ENCODE assay signal across 1 cellular context in genomic region chr1:161160763-161161162, GRCh38.
TF ChIP-seq lines count a peak whose summit lies in the region.

No MANE protein-coding gene starts in this region.

TF ChIP-seq in K562, 482 proteins besides CTCF, POLR2A, EP300 and RAD21:
- TF ChIP-seq ATF7 (IDR thresholded peaks at IDR 0.05) (peak; percentile 63), NONO (IDR thresholded peaks at IDR 0.05; ENCODE audit: low read depth in 2 of 2, low read length in 1 of 2) (peak in 1 of 2 experiments; percentile 92; a peak in 2 of 4 replicates), MED1 (CRISPR knock-in tag; IDR thresholded peaks at IDR 0.05; ENCODE audit: borderline replicate concordance) (no peak), MEF2A (IDR thresholded peaks at IDR 0.05; ENCODE audit: control insufficient read depth, low read depth, low read length) (no peak), NCOA1 (IDR thresholded peaks at IDR 0.05; ENCODE audit: low read depth) (no peak), FOXK2 (conservative IDR thresholded peaks at IDR 0.05 in 1 of 2, IDR thresholded peaks at IDR 0.05 in 1 of 2; ENCODE audit: low read depth in 2 of 2) (peak in 1 of 2 experiments; percentile 53; a peak in 2 of 4 replicates), KDM5B (IDR thresholded peaks at IDR 0.05; ENCODE audit: insufficient replicate concordance, low read depth, low read length) (no peak), RBFOX2 (IDR thresholded peaks at IDR 0.05; ENCODE audit: low read depth, low read length) (peak; percentile 48; the same call in 1 of the 2 replicates), STAG1 (CRISPR knock-in tag; IDR thresholded peaks at IDR 0.05; ENCODE audit: borderline replicate concordance) (0 out of 2 replicates have a peak, but pooled peaks have one; percentile 12), POLR2G (IDR thresholded peaks at IDR 0.05; ENCODE audit: low read depth, low read length) (peak; percentile 47; the same call in 1 of the 2 replicates)
- TF ChIP-seq, protein P1, sequence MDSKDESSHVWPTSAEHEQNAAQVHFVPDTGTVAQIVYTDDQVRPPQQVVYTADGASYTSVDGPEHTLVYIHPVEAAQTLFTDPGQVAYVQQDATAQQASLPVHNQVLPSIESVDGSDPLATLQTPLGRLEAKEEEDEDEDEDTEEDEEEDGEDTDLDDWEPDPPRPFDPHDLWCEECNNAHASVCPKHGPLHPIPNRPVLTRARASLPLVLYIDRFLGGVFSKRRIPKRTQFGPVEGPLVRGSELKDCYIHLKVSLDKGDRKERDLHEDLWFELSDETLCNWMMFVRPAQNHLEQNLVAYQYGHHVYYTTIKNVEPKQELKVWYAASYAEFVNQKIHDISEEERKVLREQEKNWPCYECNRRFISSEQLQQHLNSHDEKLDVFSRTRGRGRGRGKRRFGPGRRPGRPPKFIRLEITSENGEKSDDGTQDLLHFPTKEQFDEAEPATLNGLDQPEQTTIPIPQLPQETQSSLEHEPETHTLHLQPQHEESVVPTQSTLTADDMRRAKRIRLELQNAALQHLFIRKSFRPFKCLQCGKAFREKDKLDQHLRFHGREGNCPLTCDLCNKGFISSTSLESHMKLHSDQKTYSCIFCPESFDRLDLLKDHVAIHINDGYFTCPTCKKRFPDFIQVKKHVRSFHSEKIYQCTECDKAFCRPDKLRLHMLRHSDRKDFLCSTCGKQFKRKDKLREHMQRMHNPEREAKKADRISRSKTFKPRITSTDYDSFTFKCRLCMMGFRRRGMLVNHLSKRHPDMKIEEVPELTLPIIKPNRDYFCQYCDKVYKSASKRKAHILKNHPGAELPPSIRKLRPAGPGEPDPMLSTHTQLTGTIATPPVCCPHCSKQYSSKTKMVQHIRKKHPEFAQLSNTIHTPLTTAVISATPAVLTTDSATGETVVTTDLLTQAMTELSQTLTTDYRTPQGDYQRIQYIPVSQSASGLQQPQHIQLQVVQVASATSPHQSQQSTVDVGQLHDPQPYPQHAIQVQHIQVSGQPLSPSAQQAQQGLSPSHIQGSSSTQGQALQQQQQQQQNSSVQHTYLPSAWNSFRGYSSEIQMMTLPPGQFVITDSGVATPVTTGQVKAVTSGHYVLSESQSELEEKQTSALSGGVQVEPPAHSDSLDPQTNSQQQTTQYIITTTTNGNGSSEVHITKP (IDR thresholded peaks at IDR 0.05; ENCODE audit: partially characterized antibody) = peak; percentile 98
